19 cellular contexts compared by ENCODE assay signal in the genomic region with DNA sequence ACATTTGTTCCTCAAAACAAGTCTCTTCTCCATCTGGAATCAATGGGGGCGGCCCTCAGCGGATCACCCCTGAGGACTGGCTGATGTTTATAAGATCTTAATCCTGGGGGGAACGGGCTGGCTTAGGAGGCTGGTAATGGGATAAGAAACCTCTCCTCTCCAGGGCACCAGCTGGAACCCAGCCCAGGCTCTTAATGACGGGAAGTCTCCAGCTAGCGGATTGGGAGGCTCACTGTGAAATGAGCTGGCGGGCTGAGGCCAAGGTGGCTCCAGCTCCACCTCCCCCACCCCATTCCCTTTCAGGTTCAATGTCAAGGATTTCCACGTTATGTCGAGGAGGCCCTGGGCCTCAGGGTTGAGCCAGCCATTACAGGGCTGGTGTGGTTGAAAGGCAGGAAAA.
A peak's percentile ranks its signal among the peaks of the same experiment; 100 is the strongest.
DNase-seq lines count a peak whose midpoint lies in the region; ATAC-seq and TF ChIP-seq lines count a peak whose summit lies in the region.
"Had no signal": no experiment of that assay in that cellular context is flagged by ENCODE, and none has a peak within 500 bp of the region (broad histone marks: within the 10 kb centered on the region; RNA-seq: fewer than 3 reads in every experiment).

No MANE protein-coding gene starts in this region.

- no peaks in the 10 kb centered on the region for H3K36me3 ChIP-seq in neuronal stem cell (replicated peaks in 1 of 2; ENCODE audit: control insufficient read depth in 2 of 2, insufficient read depth in 2 of 2, low read length in 2 of 2)
- no peaks in the 10 kb centered on the region for H3K36me3 ChIP-seq in lower lobe of right lung
- H3K36me3 ChIP-seq: BLaER1 treated with 17β-estradiol and CSF1 and Interleukin-3, amounts not matched to agents 10 nM and 100 nM; MG63 had no signal

- H3K23ac ChIP-seq in neuronal stem cell (ENCODE audit: low read depth, low read length, poor library complexity): peak overlapping the region; percentile 12

- H3K9ac ChIP-seq in neuronal stem cell (ENCODE audit: low read depth, low read length, poor library complexity): no peak overlapping the region
- H3K9ac ChIP-seq: BLaER1 treated with 17β-estradiol and CSF1 and Interleukin-3, amounts not matched to agents 10 nM and 100 nM had no signal

- DNase-seq in D341Med (ENCODE audit: low spot score) (peak; percentile 86), HT1080 (ENCODE audit: low read depth) (peak; percentile 24), NCI-H82 treated with DMSO at 0.1 percent for 48 hours (lab: John Stamatoyannopoulos, UW; ENCODE audit: unreplicated experiment) (peak; percentile 95), neuronal stem cell (ENCODE audit: low spot score) (no peak), NK-92 (lab: John Stamatoyannopoulos, UW; ENCODE audit: unreplicated experiment) (no peak), lower lobe of right lung (no peak)
- DNase-seq: CD8-positive, alpha-beta memory T cell; DMS79; H9; Kasumi-1; MG63; NCI-H1048; NCI-H1436 treated with DMSO at 0.1 percent for 48 hours; NCI-H2029 treated with DMSO at 0.1 percent for 48 hours; NCI-H2227 treated with DMSO at 0.1 percent for 48 hours; NCI-H510A treated with DMSO at 0.1 percent for 48 hours; SHP77 treated with DMSO at 0.1 percent for 48 hours had no signal

- H3K27me3 ChIP-seq in neuronal stem cell (ENCODE audit: control insufficient read depth in 3 of 3, insufficient read depth in 3 of 3, low read depth in 1 of 3, low read length in 3 of 3): no peaks in the 10 kb centered on the region
- no peaks in the 10 kb centered on the region for H3K27me3 ChIP-seq in lower lobe of right lung (ENCODE audit: low read depth)
- H3K27me3 ChIP-seq: BLaER1 treated with 17β-estradiol and CSF1 and Interleukin-3, amounts not matched to agents 10 nM and 100 nM; MG63 had no signal

- WGBS in neuronal stem cell (ENCODE audit: extremely low coverage in 2 of 2, insufficient read length in 2 of 2, insufficient replicate concordance in 1 of 2), 2 donors: no CpG with 5 or more reads among the region's 8 CpGs

- H2BK15ac ChIP-seq in neuronal stem cell (ENCODE audit: low read length): no peak overlapping the region

- no peak overlapping the region for H2BK120ac ChIP-seq in neuronal stem cell (ENCODE audit: low read depth, low read length)

- H3K9me3 ChIP-seq in neuronal stem cell (replicated peaks in 1 of 2; ENCODE audit: control insufficient read depth in 2 of 2, insufficient read depth in 1 of 2, low read depth in 1 of 2, low read length in 2 of 2) (no peaks in the 10 kb centered on the region), lower lobe of right lung (no peaks in the 10 kb centered on the region)
- H3K9me3 ChIP-seq: BLaER1 treated with 17β-estradiol and CSF1 and Interleukin-3, amounts not matched to agents 10 nM and 100 nM; MG63 had no signal

- no peak overlapping the region for H3K4me2 ChIP-seq in neuronal stem cell (ENCODE audit: insufficient read depth, low read length, poor library complexity, severe bottlenecking)
- H3K4me2 ChIP-seq: BLaER1 treated with 17β-estradiol and CSF1 and Interleukin-3, amounts not matched to agents 10 nM and 100 nM had no signal

- no peak overlapping the region for H4K8ac ChIP-seq in neuronal stem cell (ENCODE audit: low read depth, low read length)

- no peak overlapping the region for H3K4me3 ChIP-seq in neuronal stem cell (ENCODE audit: low read length in 2 of 2)
- no peak overlapping the region for H3K4me3 ChIP-seq in lower lobe of right lung
- H3K4me3 ChIP-seq: BLaER1 treated with 17β-estradiol and CSF1 and Interleukin-3, amounts not matched to agents 10 nM and 100 nM; MG63 had no signal

- no peak for TF ChIP-seq CTCF in lower lobe of right lung (IDR thresholded peaks at IDR 0.05)

- no peak overlapping the region for H4K91ac ChIP-seq in neuronal stem cell (ENCODE audit: low read depth, low read length, poor library complexity)

- no peak overlapping the region for H3K18ac ChIP-seq in neuronal stem cell (ENCODE audit: low read length)

- no peak overlapping the region for H3K27ac ChIP-seq in neuronal stem cell (replicated peaks; ENCODE audit: low read length)
- H3K27ac ChIP-seq in lower lobe of right lung: no peak overlapping the region
- H3K27ac ChIP-seq: BLaER1 treated with 17β-estradiol and CSF1 and Interleukin-3, amounts not matched to agents 10 nM and 100 nM had no signal

- intact Hi-C loops in lower lobe of right lung (cut with DNase I): no loop called here

- H3K4me1 ChIP-seq in neuronal stem cell (ENCODE audit: control insufficient read depth in 2 of 2, insufficient read depth in 1 of 2, low read depth in 1 of 2, low read length in 2 of 2): no peaks in the 10 kb centered on the region
- no peaks in the 10 kb centered on the region for H3K4me1 ChIP-seq in lower lobe of right lung
- H3K4me1 ChIP-seq: BLaER1 treated with 17β-estradiol and CSF1 and Interleukin-3, amounts not matched to agents 10 nM and 100 nM had no signal

- no peak overlapping the region for H2AK5ac ChIP-seq in neuronal stem cell (ENCODE audit: low read depth, low read length)

- no peak overlapping the region for H2BK12ac ChIP-seq in neuronal stem cell (ENCODE audit: low read length)

- H3K14ac ChIP-seq in neuronal stem cell (ENCODE audit: low read length): no peak overlapping the region

- no peaks in the 10 kb centered on the region for H3K79me1 ChIP-seq in neuronal stem cell (ENCODE audit: low read depth, low read length)

- ATAC-seq in GM19397 (IDR thresholded peaks at IDR 0.05; ENCODE audit: unreplicated experiment) (no peak), lower lobe of right lung (no peak)

- H2BK5ac ChIP-seq in neuronal stem cell (ENCODE audit: low read length): no peak overlapping the region

- no peak overlapping the region for H2AFZ ChIP-seq in neuronal stem cell (ENCODE audit: low read length)

- no peak overlapping the region for H3K4ac ChIP-seq in neuronal stem cell (ENCODE audit: low read length)

Comparison
In these comparisons a context has a peak if more than half of its experiments do, and no peak if none do; other contexts are left out.
1. DNase-seq: peak in D341Med (single experiment), HT1080 (single experiment) and NCI-H82 treated with DMSO at 0.1 percent for 48 hours (single experiment); none in neuronal stem cell (single experiment), NK-92 (single experiment) and lower lobe of right lung (single experiment).